In the genomic region with DNA sequence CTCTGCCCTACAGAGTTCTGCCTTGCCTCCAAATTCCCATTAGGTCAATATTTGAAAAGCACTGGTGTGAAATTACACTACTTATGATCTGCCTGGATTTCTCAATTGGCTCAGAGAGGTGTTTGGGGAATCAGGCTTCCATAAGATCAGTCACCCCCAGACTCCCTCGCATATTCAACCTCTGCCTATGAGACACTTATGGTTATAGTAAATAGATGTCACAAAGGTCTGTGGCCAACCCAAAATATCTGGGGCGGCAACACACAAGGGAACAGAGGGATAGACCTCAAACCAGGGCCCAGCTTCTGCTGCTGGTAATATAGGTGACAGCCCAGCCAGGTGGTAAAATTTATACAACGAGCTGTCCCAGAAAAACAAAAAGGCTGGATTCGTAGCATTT, we compare ENCODE assay signal across 22 cellular contexts.
"Had no signal": no experiment of that assay in that cellular context is flagged by ENCODE, and none has a peak within 500 bp of the region (broad histone marks: within the 10 kb centered on the region; RNA-seq: fewer than 3 reads in every experiment).

No MANE protein-coding gene starts in this region.

- H3K4me3 ChIP-seq: colonic mucosa, esophagus squamous epithelium, gastrocnemius medialis, heart left ventricle, hepatocyte, left lung, lower lobe of right lung, mucosa of descending colon had no signal

- H3K4me1 Mint-ChIP-seq: immature natural killer cell; naive B cell; naive thymus-derived CD8-positive, alpha-beta T cell had no signal

- H3K36me3 Mint-ChIP-seq: immature natural killer cell; mesothelial cell of epicardium; naive B cell; naive thymus-derived CD8-positive, alpha-beta T cell had no signal

- H3K36me3 ChIP-seq: colonic mucosa, esophagus squamous epithelium, gastrocnemius medialis, heart left ventricle, left lung, lower lobe of right lung had no signal

- H3K4me1 ChIP-seq: colonic mucosa, lower lobe of right lung had no signal

- H3K27me3 ChIP-seq: colonic mucosa, gastrocnemius medialis, hepatocyte, left lung had no signal

- H3K9me3 Mint-ChIP-seq: dendritic cell treated with granulocyte-macrophage colony-stimulating factor and Interleukin-4, amounts not matched to agents 40 ng/mL and 50 ng/mL, for 4 days; naive thymus-derived CD8-positive, alpha-beta T cell had no signal

- H3K4me3 Mint-ChIP-seq: dendritic cell treated with granulocyte-macrophage colony-stimulating factor and Interleukin-4, amounts not matched to agents 40 ng/mL and 50 ng/mL, for 4 days; immature natural killer cell; mesothelial cell of epicardium; naive B cell; naive thymus-derived CD8-positive, alpha-beta T cell had no signal

- H3K9me3 ChIP-seq: colonic mucosa, esophagus squamous epithelium, gastrocnemius medialis, heart left ventricle, left lung, lower lobe of right lung, mucosa of descending colon had no signal

- H3K27ac Mint-ChIP-seq: dendritic cell treated with granulocyte-macrophage colony-stimulating factor and Interleukin-4, amounts not matched to agents 40 ng/mL and 50 ng/mL, for 4 days; immature natural killer cell; naive B cell; naive thymus-derived CD8-positive, alpha-beta T cell had no signal

- DNase-seq: colonic mucosa; cortex of kidney; effector CD4-positive, alpha-beta T cell; effector memory CD4-positive, alpha-beta T cell; esophagus squamous epithelium; foreskin fibroblast; foreskin melanocyte; gastrocnemius medialis; heart left ventricle; hypothalamus; immature natural killer cell; left cardiac atrium; left lung; left ventricle myocardium superior; lower lobe of right lung; mesenchymal stem cell; mucosa of descending colon; naive B cell; naive thymus-derived CD8-positive, alpha-beta T cell had no signal

- H3K27ac ChIP-seq: colonic mucosa, esophagus squamous epithelium, gastrocnemius medialis, heart left ventricle, hepatocyte, left lung, lower lobe of right lung had no signal
